ENCODE assay signal across 22 cellular contexts in genomic region chr18:37709740-37710139, GRCh38.
"Had no signal": no experiment of that assay in that cellular context is flagged by ENCODE, and none has a peak within 500 bp of the region (broad histone marks: within the 10 kb centered on the region; RNA-seq: fewer than 3 reads in every experiment).

No MANE protein-coding gene starts in this region.

- ATAC-seq: foreskin keratinocyte; gastroesophageal sphincter; heart left ventricle; left cardiac atrium; left lung; left ventricle myocardium superior; lower lobe of right lung; mucosa of descending colon; naive thymus-derived CD8-positive, alpha-beta T cell had no signal

- H3K27me3 Mint-ChIP-seq: naive B cell; naive thymus-derived CD8-positive, alpha-beta T cell had no signal

- H3K27ac ChIP-seq: coronary artery, dorsolateral prefrontal cortex, esophagus muscularis mucosa, gastroesophageal sphincter, heart left ventricle, hepatocyte, left lung, lower lobe of right lung had no signal

- H3K36me3 ChIP-seq: esophagus muscularis mucosa, gastroesophageal sphincter, heart left ventricle, left lung, lower lobe of right lung had no signal

- H3K9me3 Mint-ChIP-seq: mesothelial cell of epicardium had no signal

- DNase-seq: dermis blood vessel endothelial cell; dorsolateral prefrontal cortex; effector CD4-positive, alpha-beta T cell; effector memory CD4-positive, alpha-beta T cell; foreskin keratinocyte; heart left ventricle; hypothalamus; immature natural killer cell; islet precursor cell; left cardiac atrium; left lung; left ventricle myocardium superior; lower lobe of right lung; mesenchymal stem cell; mucosa of descending colon; naive B cell; naive thymus-derived CD8-positive, alpha-beta T cell had no signal

- H3K79me2 ChIP-seq: hepatocyte had no signal

- H2AFZ ChIP-seq: hepatocyte had no signal

- H3K4me3 Mint-ChIP-seq: immature natural killer cell; mesothelial cell of epicardium; naive B cell; naive thymus-derived CD8-positive, alpha-beta T cell had no signal

- H3K36me3 Mint-ChIP-seq: immature natural killer cell; mesothelial cell of epicardium; naive B cell; naive thymus-derived CD8-positive, alpha-beta T cell had no signal

- H3K4me1 ChIP-seq: esophagus muscularis mucosa, gastroesophageal sphincter, heart left ventricle, left lung, lower lobe of right lung had no signal

- H3K27ac Mint-ChIP-seq: immature natural killer cell; mesothelial cell of epicardium; naive B cell; naive thymus-derived CD8-positive, alpha-beta T cell had no signal

- H3K9me3 ChIP-seq: esophagus muscularis mucosa, gastroesophageal sphincter, heart left ventricle, left lung, lower lobe of right lung, mucosa of descending colon had no signal

- H3K4me1 Mint-ChIP-seq: immature natural killer cell; mesothelial cell of epicardium; naive B cell; naive thymus-derived CD8-positive, alpha-beta T cell had no signal

- H3K4me3 ChIP-seq: coronary artery, dorsolateral prefrontal cortex, esophagus muscularis mucosa, gastroesophageal sphincter, heart left ventricle, hepatocyte, left lung, lower lobe of right lung, mucosa of descending colon had no signal

- H3K27me3 ChIP-seq: dorsolateral prefrontal cortex, esophagus muscularis mucosa, foreskin keratinocyte, gastroesophageal sphincter, heart left ventricle, hepatocyte, left lung had no signal

- H3K4me2 ChIP-seq: hepatocyte had no signal
